ENCODE assay signal across 6 cellular contexts in genomic region chr1:167940264-167940663, GRCh38. TPM values are rescaled to one million over a fixed set of nuclear protein-coding genes. Genes with fewer than 3 reads are reported as not detected.
"Had no signal": no experiment of that assay in that cellular context is flagged by ENCODE, and none has a peak within 500 bp of the region (broad histone marks: within the 10 kb centered on the region; RNA-seq: fewer than 3 reads in every experiment).

No MANE protein-coding gene starts in this region.

- H3K27ac Mint-ChIP-seq: H9 had no signal

- DNase-seq: H9, HCEC 1CT, KG1 had no signal

- H3K9me3 Mint-ChIP-seq: IgD-negative memory B cell had no signal

RNA-seq across cellular contexts. Expression of gene ADCY10, which starts 26.3 kb away (rescaled TPM):
- total RNA-seq: H1, HT-29 had no signal
